In the genomic region with DNA sequence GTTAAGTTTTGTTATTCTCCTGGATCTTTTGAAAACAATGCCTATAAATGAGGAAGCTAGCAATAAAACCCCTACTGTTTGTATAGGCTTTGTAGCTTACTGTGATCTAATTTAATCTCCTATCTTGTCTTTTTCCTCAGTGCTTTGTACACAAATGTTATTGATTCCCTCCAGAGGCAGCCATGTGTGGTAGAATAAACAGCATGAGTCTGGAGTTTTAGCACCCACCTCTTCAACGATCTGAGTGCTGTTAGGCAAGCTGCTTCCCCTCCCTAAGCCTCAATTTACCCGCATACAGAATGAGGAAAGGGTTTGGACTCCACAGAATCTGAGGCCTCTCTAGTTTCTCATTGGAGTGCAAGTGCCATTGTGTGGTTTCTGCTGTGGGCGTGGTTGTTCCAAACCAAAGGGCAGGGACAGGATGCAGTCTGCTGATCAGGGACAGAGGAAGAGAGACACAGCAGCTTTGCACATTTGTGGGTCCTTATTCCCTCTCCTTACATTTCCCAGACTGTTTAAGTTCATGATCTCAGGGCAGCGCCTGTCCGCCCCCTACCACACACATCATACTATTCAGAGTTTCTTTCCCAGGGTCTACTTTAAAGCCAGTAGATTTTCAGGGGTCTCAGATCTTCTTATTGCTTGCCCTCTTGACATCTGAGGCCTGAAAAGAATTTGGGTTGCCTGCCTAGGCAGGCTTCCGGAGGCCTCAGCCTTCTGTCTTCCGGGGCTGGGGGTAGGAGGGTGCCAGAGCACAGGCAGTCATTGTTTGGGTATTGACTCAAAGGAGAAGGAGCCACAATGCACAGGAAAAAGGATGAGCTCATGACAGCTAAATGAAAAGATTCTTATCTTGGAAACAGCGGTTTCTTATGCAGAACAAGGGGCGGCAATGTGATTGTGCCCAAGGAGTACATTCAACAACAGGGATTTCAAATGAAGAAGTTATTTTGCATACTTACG, we compare ENCODE assay signal across 8 cellular contexts.
A peak's percentile ranks its signal among the peaks of the same experiment; 100 is the strongest.
DNase-seq lines count a peak whose midpoint lies in the region; ATAC-seq and TF ChIP-seq lines count a peak whose summit lies in the region.

No MANE protein-coding gene starts in this region.

- no peaks in the 10 kb centered on the region for H4K20me1 ChIP-seq in KMS-11 (ENCODE audit: insufficient read depth)

- H3K27ac ChIP-seq in KMS-11 (peak overlapping the region; percentile 77), VCaP (peak overlapping the region; percentile 81)

- POLR2A ChIA-PET in HEK293T (lab: Yijun Ruan, JAX): no interaction called here

- H3K36me3 ChIP-seq in KMS-11 (ENCODE audit: insufficient read depth): no peaks in the 10 kb centered on the region

- DNase-seq in GDM1 (lab: John Stamatoyannopoulos, UW) (peak; percentile 79), ecto neural progenitor cell (ENCODE audit: low spot score) (peak; percentile 56), pons (ENCODE audit: low spot score) (peak; percentile 76), HEK293T (ENCODE audit: extremely low spot score) (no peak), SK-N-DZ (ENCODE audit: low spot score) (no peak)

- H3K4me1 ChIP-seq in KMS-11 (ENCODE audit: low read depth, poor library complexity, severe bottlenecking): peaks cover 76% of the 10 kb centered on the region

- CTCF ChIA-PET in HEK293T (lab: Yijun Ruan, JAX): interaction anchor here (0.5 to 0.7 kb wide), 2 partner anchors 26 to 121 kb away, joined by 3 read pairs; no protein-coding TSS in a partner anchor

- TF ChIP-seq CTCF in KMS-11 (conservative IDR thresholded peaks at IDR 0.05; ENCODE audit: low read depth, low read length) (no peak), VCaP (conservative IDR thresholded peaks at IDR 0.05) (no peak)

- peak overlapping the region; percentile 30 for H2AFZ ChIP-seq in KMS-11 (ENCODE audit: low read depth)

- H3K79me2 ChIP-seq in KMS-11 (ENCODE audit: insufficient read depth, low read depth): no peaks in the 10 kb centered on the region

- H3K27me3 ChIP-seq in KMS-11 (ENCODE audit: insufficient read depth, low read depth): no peaks in the 10 kb centered on the region

- peak; percentile 84 for ATAC-seq in GM21619 (IDR thresholded peaks at IDR 0.05; ENCODE audit: unreplicated experiment)

- peak overlapping the region; percentile 92 for H3K4me2 ChIP-seq in KMS-11

- H3K9ac ChIP-seq in KMS-11: peak overlapping the region; percentile 19; the same call in 1 of the 2 replicates

- H3K4me3 ChIP-seq in KMS-11 (IDR thresholded peaks at IDR 0.05; ENCODE audit: insufficient read depth, low read depth, low read length): no peak overlapping the region

TF ChIP-seq in HEK293T, 16 proteins besides CTCF, POLR2A, EP300 and RAD21:
- TF ChIP-seq L3MBTL2 (conservative IDR thresholded peaks at IDR 0.05) (no peak), NFRKB (IDR thresholded peaks at IDR 0.05) (no peak), FOXA1 (IDR thresholded peaks at IDR 0.05) (no peak), HDGF (IDR thresholded peaks at IDR 0.05; ENCODE audit: borderline replicate concordance) (no peak), ZNF384 (IDR thresholded peaks at IDR 0.05) (no peak), ELF4 (IDR thresholded peaks at IDR 0.05) (no peak), SP1 (IDR thresholded peaks at IDR 0.05) (no peak), ARNT (IDR thresholded peaks at IDR 0.05) (no peak), TARDBP (IDR thresholded peaks at IDR 0.05) (no peak), LEF1 (IDR thresholded peaks at IDR 0.05; ENCODE audit: borderline replicate concordance) (no peak), BHLHE40 (IDR thresholded peaks at IDR 0.05; ENCODE audit: borderline replicate concordance) (no peak), CTBP1 (IDR thresholded peaks at IDR 0.05; ENCODE audit: borderline replicate concordance) (no peak), FOXK2 (IDR thresholded peaks at IDR 0.05) (no peak), FOXM1 (IDR thresholded peaks at IDR 0.05; ENCODE audit: borderline replicate concordance) (no peak)
- TF ChIP-seq, protein P1, sequence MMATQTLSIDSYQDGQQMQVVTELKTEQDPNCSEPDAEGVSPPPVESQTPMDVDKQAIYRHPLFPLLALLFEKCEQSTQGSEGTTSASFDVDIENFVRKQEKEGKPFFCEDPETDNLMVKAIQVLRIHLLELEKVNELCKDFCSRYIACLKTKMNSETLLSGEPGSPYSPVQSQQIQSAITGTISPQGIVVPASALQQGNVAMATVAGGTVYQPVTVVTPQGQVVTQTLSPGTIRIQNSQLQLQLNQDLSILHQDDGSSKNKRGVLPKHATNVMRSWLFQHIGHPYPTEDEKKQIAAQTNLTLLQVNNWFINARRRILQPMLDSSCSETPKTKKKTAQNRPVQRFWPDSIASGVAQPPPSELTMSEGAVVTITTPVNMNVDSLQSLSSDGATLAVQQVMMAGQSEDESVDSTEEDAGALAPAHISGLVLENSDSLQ (IDR thresholded peaks at IDR 0.05): no peak

Comparison
In these comparisons a context has a peak if more than half of its experiments do, and no peak if none do; other contexts are left out.
1. DNase-seq: peak in GDM1 (single experiment), ecto neural progenitor cell (single experiment) and pons (single experiment); none in HEK293T (single experiment) and SK-N-DZ (single experiment).